In the genomic region with DNA sequence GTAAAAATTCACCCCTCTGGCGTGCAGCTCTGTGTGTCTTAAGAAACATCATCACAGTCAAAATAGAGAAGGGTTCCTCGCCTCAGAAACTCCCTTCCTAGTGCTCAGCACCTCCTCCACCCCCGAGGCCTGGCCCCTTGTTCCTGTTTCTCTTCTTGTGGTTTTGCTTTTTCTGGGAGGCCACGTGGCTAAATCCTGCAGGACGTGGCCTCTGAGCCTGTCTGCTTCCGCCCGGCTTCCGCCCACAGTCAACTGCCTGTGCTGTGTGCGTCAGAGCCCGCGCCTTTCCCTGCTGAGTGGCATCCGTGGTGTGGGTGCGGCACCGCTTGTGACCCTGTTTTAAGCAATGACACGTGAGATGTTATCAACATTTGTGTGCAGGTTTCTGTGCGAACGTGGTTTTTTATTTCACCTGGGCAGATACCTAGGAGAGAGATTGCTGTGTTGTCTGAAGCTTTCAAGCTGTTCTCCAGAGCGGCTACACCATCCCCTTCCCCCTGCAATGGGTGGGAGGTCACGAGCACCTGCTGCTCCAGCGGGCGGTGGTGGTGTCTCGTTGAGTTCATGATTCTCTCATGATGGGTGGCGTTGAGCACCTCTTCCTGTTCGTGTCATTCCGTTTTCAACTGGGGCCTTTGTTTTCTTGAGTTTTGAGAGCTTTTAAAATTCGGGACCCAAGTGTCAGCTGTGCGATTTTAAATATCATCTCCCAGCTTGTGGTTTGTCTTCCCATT, we compare ENCODE assay signal across 8 cellular contexts. TPM values are rescaled to one million over a fixed set of nuclear protein-coding genes. Genes with fewer than 3 reads are reported as not detected.
DNase-seq lines count a peak whose midpoint lies in the region; ATAC-seq and TF ChIP-seq lines count a peak whose summit lies in the region.
"Had no signal": no experiment of that assay in that cellular context is flagged by ENCODE, and none has a peak within 500 bp of the region (broad histone marks: within the 10 kb centered on the region; RNA-seq: fewer than 3 reads in every experiment).

No MANE protein-coding gene starts in this region.

- TF ChIP-seq CTCF in IMR-90 (conservative IDR thresholded peaks at IDR 0.05; ENCODE audit: low read depth, low read length) (no peak), upper lobe of left lung (IDR thresholded peaks at IDR 0.05) (no peak), endodermal cell (conservative IDR thresholded peaks at IDR 0.05) (no peak)

- ATAC-seq in GM19468 (IDR thresholded peaks at IDR 0.05; ENCODE audit: extremely low read depth, unreplicated experiment) (peak; percentile 41), IMR-90 (ENCODE audit: low read depth) (no peak), upper lobe of left lung (ENCODE audit: low FRiP score in 2 of 2) (peak; percentile 76 to 87)
- peak; percentile 94 for ATAC-seq in effector memory CD8-positive, alpha-beta T cell (replicated peaks)

- H3K23ac ChIP-seq in IMR-90 (ENCODE audit: low read depth, low read length): no peak overlapping the region

- WGBS in IMR-90 (ENCODE audit: extremely low coverage in 2 of 2, insufficient read length in 1 of 2), 2 experiments: 95% methylated on average over 15 of the region's 27 CpGs; no CpG with 5 or more reads in 1 of the 2 experiments
- WGBS in upper lobe of left lung, 2 donors: 65 to 75% methylated on average over 26 to 27 of the region's 27 CpGs
- WGBS in endodermal cell (ENCODE audit: insufficient coverage in 1 of 2, insufficient read length in 1 of 2), 2 experiments: 92 to 97% methylated on average over 26 to 27 of the region's 27 CpGs

- H2BK120ac ChIP-seq in IMR-90 (ENCODE audit: low read depth, low read length): no peak overlapping the region

- peaks cover 6% of the 10 kb centered on the region; the same call in 1 of the 2 replicates for H3K9me1 ChIP-seq in IMR-90 (ENCODE audit: insufficient read depth, low read length)

- POLR2A ChIA-PET in IMR-90 (lab: Charles Lee; ENCODE audit: unreplicated experiment): no interaction called here
- POLR2A ChIA-PET in activated CD4-positive, alpha-beta memory T cell treated with anti-CD3 and anti-CD28 coated beads for 36 hours (lab: Charles Lee): interaction anchor here (0.7 to 1.8 kb wide), 3 partner anchors 12 to 18 kb away, joined by 3 to 5 read pairs (median 3); no protein-coding TSS in a partner anchor

- no peak for DNase-seq in IMR-90
- peak; percentile 91 for DNase-seq in activated CD4-positive, alpha-beta memory T cell treated with anti-CD3 and anti-CD28 coated beads for 36 hours
- peak; percentile 74 to 84 (median 84) for DNase-seq in effector memory CD8-positive, alpha-beta T cell
- DNase-seq in posterior vena cava (ENCODE audit: low spot score): peak; percentile 94
- DNase-seq in upper lobe of left lung: peak; percentile 90 to 91
- no peak for DNase-seq in endodermal cell

- no peak overlapping the region for H3K4me2 ChIP-seq in IMR-90 (ENCODE audit: low read depth, low read length)

- H3K36me3 ChIP-seq in IMR-90 (ENCODE audit: control insufficient read depth, insufficient read depth, low read length) (peaks cover 61% of the 10 kb centered on the region), upper lobe of left lung (peaks cover 4 to 90% (median 70%) of the 10 kb centered on the region in 4 donors), endodermal cell (ENCODE audit: control insufficient read depth, insufficient read depth, low read length) (peaks cover 49% of the 10 kb centered on the region)
- H3K36me3 ChIP-seq: breast epithelium had no signal

- H3K27ac ChIP-seq in IMR-90 (ENCODE audit: insufficient read depth, low read length): no peak overlapping the region
- H3K27ac ChIP-seq in upper lobe of left lung: peak overlapping the region; percentile 56 to 74 (median 66)
- H3K27ac ChIP-seq in endodermal cell (ENCODE audit: low read depth, low read length): no peak overlapping the region

- no peak for TF ChIP-seq RAD21 in IMR-90 (IDR thresholded peaks at IDR 0.05; ENCODE audit: low read length)

- H3K4ac ChIP-seq in IMR-90 (ENCODE audit: low read depth, low read length): no peak overlapping the region

- peak overlapping the region; percentile 60 for H3K4me3 Mint-ChIP-seq in activated CD4-positive, alpha-beta memory T cell treated with anti-CD3 and anti-CD28 coated beads for 36 hours
- peak overlapping the region; percentile 74 to 79 for H3K4me3 Mint-ChIP-seq in effector memory CD8-positive, alpha-beta T cell
- no peak overlapping the region for H3K4me3 Mint-ChIP-seq in endodermal cell

- no peak for TF ChIP-seq POLR2A in IMR-90 (IDR thresholded peaks at IDR 0.05; ENCODE audit: low read depth, low read length)
- TF ChIP-seq POLR2A in upper lobe of left lung (IDR thresholded peaks at IDR 0.05): peak in 1 of 4 donors; percentile 49

- H2BK20ac ChIP-seq in IMR-90 (ENCODE audit: low read depth, low read length): no peak overlapping the region

- no peaks in the 10 kb centered on the region; the same call in 1 of the 2 replicates for H4K20me1 ChIP-seq in IMR-90 (ENCODE audit: insufficient read depth, low read length)

- H3K18ac ChIP-seq in IMR-90 (ENCODE audit: low read depth, low read length): no peak overlapping the region

- peak overlapping the region; percentile 66 for H2AK9ac ChIP-seq in IMR-90 (replicated peaks; ENCODE audit: low read depth, low read length, poor library complexity)

- H3K27me3 ChIP-seq in IMR-90 (ENCODE audit: control insufficient read depth, insufficient read depth, low read length) (no peaks in the 10 kb centered on the region), upper lobe of left lung (no peaks in the 10 kb centered on the region), endodermal cell (ENCODE audit: control insufficient read depth, insufficient read depth, low read length, poor library complexity, severe bottlenecking) (no peaks in the 10 kb centered on the region)
- H3K27me3 ChIP-seq: breast epithelium had no signal

- H2BK5ac ChIP-seq in IMR-90 (ENCODE audit: low read depth, low read length, poor library complexity, severe bottlenecking): no peak overlapping the region

- no peaks in the 10 kb centered on the region for H3K4me1 ChIP-seq in IMR-90 (ENCODE audit: control insufficient read depth, insufficient read depth, low read length)
- peaks cover 3 to 15% (median 8%) of the 10 kb centered on the region in 4 donors for H3K4me1 ChIP-seq in upper lobe of left lung
- H3K4me1 ChIP-seq in endodermal cell (ENCODE audit: control insufficient read depth, insufficient read depth, low read length): peaks cover 10% of the 10 kb centered on the region
- H3K4me1 ChIP-seq: breast epithelium had no signal

- intact Hi-C loops in IMR-90 (cut with micrococcal nuclease) (no loop called here), posterior vena cava (cut with DNase I) (no loop called here)
- intact Hi-C loops in activated CD4-positive, alpha-beta memory T cell treated with anti-CD3 and anti-CD28 coated beads for 36 hours (cut with micrococcal nuclease): loop anchor here (1.0 to 10.0 kb wide), 3 partner anchors 18 to 261 kb away; a partner anchor contains a TSS

- H3K36me3 Mint-ChIP-seq in activated CD4-positive, alpha-beta memory T cell treated with anti-CD3 and anti-CD28 coated beads for 36 hours: peaks cover 24% of the 10 kb centered on the region
- H3K36me3 Mint-ChIP-seq in effector memory CD8-positive, alpha-beta T cell (ENCODE audit: insufficient read depth): peaks cover 19% of the 10 kb centered on the region
- H3K36me3 Mint-ChIP-seq in endodermal cell (ENCODE audit: low read depth): peaks cover 48% of the 10 kb centered on the region

- CTCF ChIA-PET in IMR-90 (lab: Yijun Ruan, JAX): no interaction called here
- CTCF ChIA-PET in activated CD4-positive, alpha-beta memory T cell treated with anti-CD3 and anti-CD28 coated beads for 36 hours (lab: Charles Lee): interaction anchor here (0.7 to 1.6 kb wide), 4 partner anchors 21 to 258 kb away, joined by 3 read pairs; no protein-coding TSS in a partner anchor

- no peak overlapping the region for H3K9ac ChIP-seq in IMR-90 (ENCODE audit: low read depth, low read length)
- no peak overlapping the region for H3K9ac ChIP-seq in endodermal cell (ENCODE audit: extremely low read depth, low read length, poor library complexity, severe bottlenecking)

- no TSS peak for BruUV-seq in IMR-90 (replicated peaks; lab: Mats Ljungman, UMichigan)

- H4K91ac ChIP-seq in IMR-90 (ENCODE audit: insufficient read depth, low read depth, low read length): no peak overlapping the region

- dilution Hi-C loops in IMR-90 (cut with HindIII; ENCODE audit: low sequenced_read_pairs, unreplicated experiment): no loop called here

- peak overlapping the region; percentile 89 for H3K27ac Mint-ChIP-seq in activated CD4-positive, alpha-beta memory T cell treated with anti-CD3 and anti-CD28 coated beads for 36 hours
- H3K27ac Mint-ChIP-seq in effector memory CD8-positive, alpha-beta T cell: peak overlapping the region; percentile 88 to 94
- no peak overlapping the region for H3K27ac Mint-ChIP-seq in endodermal cell

- peaks cover 3 to 8% of the 10 kb centered on the region in 2 experiments for H3K79me1 ChIP-seq in IMR-90 (ENCODE audit: low read depth in 1 of 2, low read length in 2 of 2)

- H2AFZ ChIP-seq in IMR-90 (replicated peaks; ENCODE audit: low read length, poor library complexity): no peak overlapping the region

- no peak overlapping the region for H3K14ac ChIP-seq in IMR-90 (replicated peaks; ENCODE audit: low read depth, low read length)

- no peaks in the 10 kb centered on the region for H3K9me3 ChIP-seq in IMR-90 (ENCODE audit: control insufficient read depth, insufficient read depth, low read length)
- no peaks in the 10 kb centered on the region for H3K9me3 ChIP-seq in upper lobe of left lung
- H3K9me3 ChIP-seq in endodermal cell (ENCODE audit: control insufficient read depth, low read length): no peaks in the 10 kb centered on the region
- H3K9me3 ChIP-seq: breast epithelium had no signal

- H3K56ac ChIP-seq in IMR-90 (ENCODE audit: extremely low read depth, insufficient read depth, low read length): no peak overlapping the region

- H4K5ac ChIP-seq in IMR-90 (ENCODE audit: low read depth, low read length): no peak overlapping the region

- in situ Hi-C loops in IMR-90 (cut with MboI; ENCODE audit: low sequenced_read_pairs): no loop called here

- no peak overlapping the region for H2BK15ac ChIP-seq in IMR-90 (ENCODE audit: low read depth, low read length)

- no peaks in the 10 kb centered on the region for H3K9me3 Mint-ChIP-seq in activated CD4-positive, alpha-beta memory T cell treated with anti-CD3 and anti-CD28 coated beads for 36 hours
- no peaks in the 10 kb centered on the region for H3K9me3 Mint-ChIP-seq in effector memory CD8-positive, alpha-beta T cell
- H3K9me3 Mint-ChIP-seq in endodermal cell: no peaks in the 10 kb centered on the region

- H3K27me3 Mint-ChIP-seq in activated CD4-positive, alpha-beta memory T cell treated with anti-CD3 and anti-CD28 coated beads for 36 hours: no peaks in the 10 kb centered on the region
- no peaks in the 10 kb centered on the region for H3K27me3 Mint-ChIP-seq in effector memory CD8-positive, alpha-beta T cell
- H3K27me3 Mint-ChIP-seq in endodermal cell (ENCODE audit: insufficient read depth): no peaks in the 10 kb centered on the region

- H3K4me3 ChIP-seq in IMR-90 (ENCODE audit: insufficient read depth, low read depth, low read length) (no peak overlapping the region), upper lobe of left lung (peak overlapping the region in 2 of 4 donors; percentile 15 to 32), endodermal cell (ENCODE audit: low read length) (no peak overlapping the region)

- peak in 1 of 4 donors; percentile 19 for TF ChIP-seq EP300 in upper lobe of left lung (IDR thresholded peaks at IDR 0.05)

- H2AK5ac ChIP-seq in IMR-90 (ENCODE audit: low read depth, low read length): no peak overlapping the region

- H3K4me1 Mint-ChIP-seq in activated CD4-positive, alpha-beta memory T cell treated with anti-CD3 and anti-CD28 coated beads for 36 hours (ENCODE audit: low read depth): peaks cover 28% of the 10 kb centered on the region
- peaks cover 19 to 25% of the 10 kb centered on the region in 2 donors for H3K4me1 Mint-ChIP-seq in effector memory CD8-positive, alpha-beta T cell (ENCODE audit: low read depth in 2 of 2)
- H3K4me1 Mint-ChIP-seq in endodermal cell: no peaks in the 10 kb centered on the region

- no peak overlapping the region for H4K8ac ChIP-seq in IMR-90 (ENCODE audit: low read depth in 2 of 2, low read length in 2 of 2)

RNA-seq across cellular contexts. Expression of a gene that starts 21.7 kb away (rescaled TPM):
- total RNA-seq in IMR-90 (2012; rRNA removed) (9.5 and 10.6 TPM in 2 replicates), posterior vena cava (10 to 100 TPM; 19.1 to 21.4 TPM), upper lobe of left lung (10 to 100 TPM; 30.2 to 97.4 (median 35.3) TPM), endodermal cell (10 to 100 TPM; 34.8 to 35.5 TPM)
- polyA plus RNA-seq in IMR-90 (2012; rRNA removed): 14.2 and 14.8 TPM in 2 replicates
- 6.6 and 12.7 TPM in 2 replicates for polyA plus RNA-seq in IMR-90 (2012; cell fraction: cytosol; rRNA removed)
- 22.4 and 31.0 TPM in 2 replicates for polyA plus RNA-seq in IMR-90 (2012; cell fraction: nucleus; rRNA removed; ENCODE audit: low replicate concordance)
- 10 to 100 TPM; 36.1 to 37.3 TPM for total RNA-seq in activated CD4-positive, alpha-beta memory T cell treated with anti-CD3 and anti-CD28 coated beads for 36 hours
- polyA plus RNA-seq in endodermal cell (2013, experiment 1 of 2): 16.8 TPM
- polyA plus RNA-seq in endodermal cell (2013, experiment 2 of 2): 16.0 TPM

RNA-seq across cellular contexts. Expression of a gene that starts 56.2 kb away (rescaled TPM):
- total RNA-seq in IMR-90 (2012; rRNA removed): 0.18 and 0.28 TPM in 2 replicates
- 0.62 and 0.65 TPM in 2 replicates for polyA plus RNA-seq in IMR-90 (2012; rRNA removed)
- 0.74 and 0.78 TPM in 2 replicates for polyA plus RNA-seq in IMR-90 (2012; cell fraction: cytosol; rRNA removed)
- polyA plus RNA-seq in IMR-90 (2012; cell fraction: nucleus; rRNA removed; ENCODE audit: low replicate concordance): 0.42 and 0.99 TPM in 2 replicates
- not detected for total RNA-seq in activated CD4-positive, alpha-beta memory T cell treated with anti-CD3 and anti-CD28 coated beads for 36 hours
- total RNA-seq in posterior vena cava: under 1 TPM in 1 of 2 donors, not detected in 1; 0.46 TPM
- 1 to 10 TPM in 3 of 6 donors, under 1 TPM in 3; 0.39 to 4.2 (median 1.2) TPM for total RNA-seq in upper lobe of left lung
- under 1 TPM; 0.11 to 0.15 TPM for total RNA-seq in endodermal cell
- 0.89 TPM for polyA plus RNA-seq in endodermal cell (2013, experiment 1 of 2)
- 0.70 TPM for polyA plus RNA-seq in endodermal cell (2013, experiment 2 of 2)
- total RNA-seq: breast epithelium had no signal

Comparison
In these comparisons a context has a peak if more than half of its experiments do, and no peak if none do; other contexts are left out.
1. DNase-seq: peak in activated CD4-positive, alpha-beta memory T cell treated with anti-CD3 and anti-CD28 coated beads for 36 hours (single experiment), effector memory CD8-positive, alpha-beta T cell (3 of 3), posterior vena cava (single experiment) and upper lobe of left lung (2 of 2); none in IMR-90 (single experiment) and endodermal cell (single experiment).
2. H3K27ac ChIP-seq: peak in upper lobe of left lung (4 of 4); none in IMR-90 (single experiment) and endodermal cell (single experiment).